Comparison of ENCODE assay signal across 1 cellular context in genomic region chr19:32819415-32820400, GRCh38.
TF ChIP-seq lines count a peak whose summit lies in the region.

No MANE protein-coding gene starts in this region.

TF ChIP-seq in A549, 52 proteins besides CTCF, POLR2A, EP300 and RAD21 (continued from another document):
- TF ChIP-seq HMGXB4 (CRISPR knock-in tag; IDR thresholded peaks at IDR 0.05; ENCODE audit: borderline replicate concordance) = no peak
- TF ChIP-seq MAX (IDR thresholded peaks at IDR 0.05) = no peak
